8 cellular contexts compared by ENCODE assay signal in genomic region chr22:50582562-50583293, GRCh38. TPM values are rescaled to one million over a fixed set of nuclear protein-coding genes. Genes with fewer than 3 reads are reported as not detected.
DNase-seq lines count a peak whose midpoint lies in the region; ATAC-seq lines count a peak whose summit lies in the region.

CHKB (minus strand) TSS chr22:50582849; CDS start chr22:50582781, 68 bp downstream.

- H3K4me3 ChIP-seq in rectal smooth muscle tissue (ENCODE audit: low read length) (peak within 1 kb of the TSS; percentile 88), aorta (ENCODE audit: low read length in 2 of 2) (peak within 1 kb of the TSS; percentile 73 to 82)

- H3K27ac ChIP-seq in rectal smooth muscle tissue (ENCODE audit: low read depth, low read length) (peak within 1 kb of the TSS; percentile 97), aorta (ENCODE audit: low read depth in 1 of 2, low read length in 2 of 2) (peak within 1 kb of the TSS; percentile 68 to 92)

- H3K9me3 ChIP-seq in aorta (ENCODE audit: control insufficient read depth, low read length): no peaks in the 10 kb centered on the region

- H3K9ac ChIP-seq in rectal smooth muscle tissue (ENCODE audit: low read length): peak within 1 kb of the TSS; percentile 88

- H3K36me3 ChIP-seq in rectal smooth muscle tissue (ENCODE audit: control insufficient read depth, insufficient read depth, low read length) (no peaks in the 10 kb centered on the region), aorta (ENCODE audit: control insufficient read depth in 1 of 2, insufficient read depth in 2 of 2, low read length in 1 of 2) (no peaks in the 10 kb centered on the region)

- 0% methylated on average over 80 to 90 of the region's 90 CpGs for WGBS in aorta, 2 donors

- intact Hi-C loops in aorta (cut with DNase I): loop anchor here in 1 of 2 donors (2.0 kb wide), 2 partner anchors 20 to 46 kb away; partner anchors contain the start of genes ARSA and SYCE3

- H3K27me3 ChIP-seq in rectal smooth muscle tissue (ENCODE audit: control insufficient read depth, insufficient read depth, low read length): no peaks in the 10 kb centered on the region
- no peaks in the 10 kb centered on the region for H3K27me3 ChIP-seq in aorta (ENCODE audit: control insufficient read depth in 1 of 2, insufficient read depth in 2 of 2, low read length in 1 of 2)

- H3K4me1 ChIP-seq in rectal smooth muscle tissue (ENCODE audit: control insufficient read depth, insufficient read depth, low read length): peaks cover 11% of the 10 kb centered on the region
- no peaks in the 10 kb centered on the region for H3K4me1 ChIP-seq in aorta (ENCODE audit: control insufficient read depth in 1 of 2, insufficient read depth in 2 of 2, low read length in 2 of 2)

- peak; percentile 80 for ATAC-seq in GM18508 (IDR thresholded peaks at IDR 0.05; ENCODE audit: insufficient read depth, unreplicated experiment)
- peak; percentile 90 for ATAC-seq in HG03025 (IDR thresholded peaks at IDR 0.05; ENCODE audit: low FRiP score, unreplicated experiment)
- ATAC-seq in aorta (ENCODE audit: low FRiP score): peak; percentile 99

- DNase-seq in NCI-H2081 (lab: John Stamatoyannopoulos, UW): peak; percentile 96
- DNase-seq in T1000 (lab: John Stamatoyannopoulos, UW): peak; percentile 92
- DNase-seq in astrocyte of the hippocampus (ENCODE audit: low read depth, low spot score): peak; percentile 99
- DNase-seq in hepatic stellate cell (ENCODE audit: low spot score): peak; percentile 100
- peak; percentile 99 for DNase-seq in aorta

RNA-seq across cellular contexts. Expression of gene CHKB, which starts in this region (rescaled TPM):
- total RNA-seq in aorta: 10 to 100 TPM; 36.5 to 78.8 TPM
- polyA plus RNA-seq in aorta: 100 to 1,000 TPM in 1 of 2 donors, 10 to 100 TPM in 1; 28.4 to 544 TPM

Comparison
In these comparisons a context has a peak if more than half of its experiments do, and no peak if none do; other contexts are left out.
1. Peak in every context shown above with its lines: DNase-seq, ATAC-seq, H3K4me3 ChIP-seq and H3K27ac ChIP-seq.